Comparison of ENCODE assay signal across 7 cellular contexts in the genomic region with DNA sequence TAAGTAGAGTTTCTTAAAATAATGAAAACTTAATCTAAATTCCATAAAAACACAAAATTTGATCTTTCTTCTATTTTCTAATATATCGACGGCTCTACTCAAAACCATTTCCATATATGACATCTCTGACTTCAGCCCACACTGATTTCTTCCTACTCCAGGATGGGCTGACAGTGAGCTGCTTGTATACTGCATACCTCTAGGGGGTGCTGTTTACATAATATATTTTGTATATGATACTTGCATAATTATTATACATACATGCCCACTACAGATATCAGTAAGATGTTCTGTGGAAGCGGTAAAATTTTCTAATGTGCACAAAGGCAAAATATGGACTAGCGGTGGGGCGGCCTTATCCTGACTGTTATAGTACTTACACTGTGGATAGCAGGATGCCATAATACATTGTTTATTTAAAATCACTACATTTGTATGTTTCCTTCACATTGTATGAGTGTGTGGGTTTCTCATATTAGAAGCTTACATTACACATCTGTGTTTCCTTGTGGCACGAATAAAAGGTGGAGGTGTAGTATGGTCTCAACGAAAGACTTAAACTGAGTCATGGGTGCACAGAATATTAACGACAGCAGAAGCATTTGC.
DNase-seq lines count a peak whose midpoint lies in the region; FAIRE-seq and TF ChIP-seq lines count a peak whose summit lies in the region.

No MANE protein-coding gene starts in this region.

- no peaks in the 10 kb centered on the region for H4K20me1 ChIP-seq in GM23248 (ENCODE audit: insufficient read depth)
- H4K20me1 ChIP-seq in KMS-11 (ENCODE audit: insufficient read depth): no peaks in the 10 kb centered on the region

- H3K4me1 ChIP-seq in GM23248 (ENCODE audit: insufficient read depth) (no peaks in the 10 kb centered on the region), KMS-11 (ENCODE audit: low read depth, poor library complexity, severe bottlenecking) (no peaks in the 10 kb centered on the region), SJCRH30 (no peaks in the 10 kb centered on the region), transverse colon (no peaks in the 10 kb centered on the region)

- no peaks in the 10 kb centered on the region for H3F3A ChIP-seq in GM23248 (ENCODE audit: insufficient read depth)

- FAIRE-seq in GM12891 (lab: Jason Lieb, UNC): no peak

- H3K9me2 ChIP-seq in GM23248 (ENCODE audit: insufficient read depth): no peaks in the 10 kb centered on the region

- TF ChIP-seq CTCF in KMS-11 (conservative IDR thresholded peaks at IDR 0.05; ENCODE audit: low read depth, low read length) (peak; percentile 55), fibroblast of pulmonary artery (IDR thresholded peaks at IDR 0.05; ENCODE audit: low read length, missing control alignments) (peak; percentile 67), transverse colon (IDR thresholded peaks at IDR 0.05) (peak; percentile 42 to 55 (median 47))

- H2AFZ ChIP-seq in GM23248 (no peak overlapping the region), KMS-11 (ENCODE audit: low read depth) (no peak overlapping the region)

- no peaks in the 10 kb centered on the region for H3K27me3 ChIP-seq in GM23248 (replicated peaks; ENCODE audit: insufficient read depth)
- H3K27me3 ChIP-seq in KMS-11 (ENCODE audit: insufficient read depth, low read depth): no peaks in the 10 kb centered on the region
- no peaks in the 10 kb centered on the region for H3K27me3 ChIP-seq in SJCRH30
- no peaks in the 10 kb centered on the region for H3K27me3 ChIP-seq in transverse colon

- in situ Hi-C loops in GM23248 (cut with MboI): no loop called here
- in situ Hi-C loops in transverse colon (cut with MboI; ENCODE audit: low pct_ligation_motif_present in 1 of 4, low pct_unique_long_range_greater_than_20kb in 1 of 4, low sequenced_read_pairs in 3 of 4): loop anchor here in 1 of 4 donors (25.0 kb wide), 1 partner anchor 934 kb away; no protein-coding TSS in a partner anchor

- H3K4me2 ChIP-seq in GM23248 (ENCODE audit: unreplicated experiment): no peak overlapping the region
- H3K4me2 ChIP-seq in KMS-11: no peak overlapping the region

- peak; percentile 4 for DNase-seq in GM12891 (ENCODE audit: insufficient read length, low spot score)
- DNase-seq in GM23248: peak; percentile 57
- peak; percentile 9 to 60 for DNase-seq in SJCRH30
- DNase-seq in fibroblast of pulmonary artery (ENCODE audit: low read depth): peak; percentile 35
- DNase-seq in transverse colon: no peak
- DNase-seq in GOT3 (lab: John Stamatoyannopoulos, UW): no peak

- TF ChIP-seq EP300 in transverse colon (IDR thresholded peaks at IDR 0.05; ENCODE audit: low read depth): no peak

- H3K9me3 ChIP-seq in GM23248 (ENCODE audit: low read depth): no peaks in the 10 kb centered on the region
- no peaks in the 10 kb centered on the region for H3K9me3 ChIP-seq in SJCRH30 (replicated peaks)
- no peaks in the 10 kb centered on the region for H3K9me3 ChIP-seq in transverse colon

- H3K79me2 ChIP-seq in GM23248 (ENCODE audit: insufficient read depth) (no peaks in the 10 kb centered on the region), KMS-11 (ENCODE audit: insufficient read depth, low read depth) (no peaks in the 10 kb centered on the region)

- H3K9ac ChIP-seq in GM23248 (no peak overlapping the region), KMS-11 (no peak overlapping the region)

- intact Hi-C loops in transverse colon (cut with DNase I; ENCODE audit: low total_unique reads): no loop called here

- H3K27ac ChIP-seq in GM23248 (no peak overlapping the region), KMS-11 (no peak overlapping the region), SJCRH30 (no peak overlapping the region), transverse colon (no peak overlapping the region)

- TF ChIP-seq POLR2A in GM12891 (IDR thresholded peaks at IDR 0.05; ENCODE audit: low read depth, low read length) (no peak), transverse colon (IDR thresholded peaks at IDR 0.05) (no peak)

- H3K36me3 ChIP-seq in GM23248 (ENCODE audit: low read depth) (no peaks in the 10 kb centered on the region), KMS-11 (ENCODE audit: insufficient read depth) (no peaks in the 10 kb centered on the region), SJCRH30 (no peaks in the 10 kb centered on the region), transverse colon (no peaks in the 10 kb centered on the region)

- no peak overlapping the region for H3K4me3 ChIP-seq in GM23248
- H3K4me3 ChIP-seq in KMS-11 (IDR thresholded peaks at IDR 0.05; ENCODE audit: insufficient read depth, low read depth, low read length): no peak overlapping the region
- H3K4me3 ChIP-seq in SJCRH30: no peak overlapping the region
- H3K4me3 ChIP-seq in fibroblast of pulmonary artery (replicated peaks; ENCODE audit: low read depth, low read length): no peak overlapping the region
- H3K4me3 ChIP-seq in transverse colon: no peak overlapping the region

- 47% methylated on average over 8 of the region's 8 CpGs for WGBS in GM23248 (ENCODE audit: low coverage in 1 of 2, low lambda C conversion rate in 2 of 2, missing lambda C conversion rate in 2 of 2), 2 experiments
- WGBS in transverse colon (ENCODE audit: low coverage in 1 of 2), 2 donors: 63 to 64% methylated on average over 8 of the region's 8 CpGs

TF ChIP-seq in GM12891, 5 proteins besides CTCF, POLR2A, EP300 and RAD21:
- TF ChIP-seq POLR2AphosphoS5 (IDR thresholded peaks at IDR 0.05; ENCODE audit: low read depth, low read length): no peak
- no peak for TF ChIP-seq TAF1 (IDR thresholded peaks at IDR 0.05; ENCODE audit: low read depth, low read length)
- TF ChIP-seq SPI1 (IDR thresholded peaks at IDR 0.05; ENCODE audit: low read depth, low read length): no peak
- TF ChIP-seq PAX5 (IDR thresholded peaks at IDR 0.05; ENCODE audit: insufficient read depth, low read length, severe bottlenecking): no peak
- TF ChIP-seq POU2F2 (IDR thresholded peaks at IDR 0.05; ENCODE audit: low read depth, low read length): no peak
TF ChIP-seq in GM12891: peak in this region for 0.

Comparison
In these comparisons a context has a peak if more than half of its experiments do, and no peak if none do; other contexts are left out.
1. DNase-seq: peak in GM12891 (single experiment), GM23248 (single experiment), SJCRH30 (2 of 2) and fibroblast of pulmonary artery (single experiment); none in transverse colon (single experiment) and GOT3 (single experiment).
2. Peak in every context shown above with its lines, with median percentiles within 50 percentile points of each other: CTCF ChIP-seq.